In genomic region chr17:44004761-44005526, GRCh38 we compare ENCODE assay signal across 9 cellular contexts. TPM values are rescaled to one million over a fixed set of nuclear protein-coding genes. Genes with fewer than 3 reads are reported as not detected.
DNase-seq lines count a peak whose midpoint lies in the region; ATAC-seq lines count a peak whose summit lies in the region.
"Had no signal": no experiment of that assay in that cellular context is flagged by ENCODE, and none has a peak within 500 bp of the region (broad histone marks: within the 10 kb centered on the region; RNA-seq: fewer than 3 reads in every experiment).

No MANE protein-coding gene starts in this region.

- ATAC-seq in HG02623 (IDR thresholded peaks at IDR 0.05; ENCODE audit: unreplicated experiment), result no peak

- H3K36me3 Mint-ChIP-seq in activated T-helper 1 cell treated with anti-CD3 and anti-CD28 coated beads, Interleukin-12 subunit alpha, Interleukin-12 subunit beta, Interleukin-2, Interleukin-4 antibody, amounts not matched to agents 30 ng/mL and 10 ng/mL and 1 ng/mL, durations not matched to agents 14 hours and 24 hours and 36 hours (ENCODE audit: low read depth), result peaks cover 2% of the 10 kb centered on the region

- H3K27me3 ChIP-seq in iPS-20b (ENCODE audit: insufficient read depth, low read length), result peaks cover 44% of the 10 kb centered on the region

- no peak overlapping the region for H3K9ac ChIP-seq in iPS-20b (ENCODE audit: low read depth, low read length)

- no peak overlapping the region for H3K27ac ChIP-seq in iPS-20b (ENCODE audit: low read length)

- intact Hi-C loops in activated T-helper 1 cell treated with anti-CD3 and anti-CD28 coated beads, Interleukin-12 subunit alpha, Interleukin-12 subunit beta, Interleukin-2, Interleukin-4 antibody, amounts not matched to agents 30 ng/mL and 10 ng/mL and 1 ng/mL, durations not matched to agents 14 hours and 24 hours and 36 hours (cut with micrococcal nuclease), result loop anchor here (5.0 kb wide), 6 partner anchors 103 to 1988 kb away; partner anchors contain the start of genes DNAJC7, HROB and RUNDC3A

- peaks cover 20% of the 10 kb centered on the region for H3K27me3 Mint-ChIP-seq in activated T-helper 1 cell treated with anti-CD3 and anti-CD28 coated beads, Interleukin-12 subunit alpha, Interleukin-12 subunit beta, Interleukin-2, Interleukin-4 antibody, amounts not matched to agents 30 ng/mL and 10 ng/mL and 1 ng/mL, durations not matched to agents 14 hours and 24 hours and 36 hours (ENCODE audit: insufficient read depth)

- peak overlapping the region; percentile 91 for H3K4me3 ChIP-seq in iPS-20b (ENCODE audit: low read length)

- DNase-seq in DMS 273 (lab: John Stamatoyannopoulos, UW; ENCODE audit: unreplicated experiment), result peak; percentile 48
- DNase-seq in DMS 273 treated with DMSO at 0.1 percent for 48 hours (lab: John Stamatoyannopoulos, UW), result no peak
- no peak for DNase-seq in activated T-helper 1 cell treated with anti-CD3 and anti-CD28 coated beads, Interleukin-12 subunit alpha, Interleukin-12 subunit beta, Interleukin-2, Interleukin-4 antibody, amounts not matched to agents 30 ng/mL and 10 ng/mL and 1 ng/mL, durations not matched to agents 14 hours and 24 hours and 36 hours (ENCODE audit: low spot score)
- peak; percentile 23 for DNase-seq in stimulated activated CD4-positive, alpha-beta T cell treated with anti-CD3 and anti-CD28 coated beads, Interleukin-1b, Interleukin-23, amount 100 ng/mL, for 48 hours
- no peak for DNase-seq in GM03348 (ENCODE audit: low spot score)
- no peak for DNase-seq in hippocampal formation (lab: John Stamatoyannopoulos, UW)

- peak overlapping the region; percentile 39 for H3K4me3 Mint-ChIP-seq in activated T-helper 1 cell treated with anti-CD3 and anti-CD28 coated beads, Interleukin-12 subunit alpha, Interleukin-12 subunit beta, Interleukin-2, Interleukin-4 antibody, amounts not matched to agents 30 ng/mL and 10 ng/mL and 1 ng/mL, durations not matched to agents 14 hours and 24 hours and 36 hours

- H3K36me3 ChIP-seq in iPS-20b (ENCODE audit: insufficient read depth, low read depth, low read length), result no peaks in the 10 kb centered on the region
- H3K36me3 ChIP-seq: adrenal gland had no signal

- H3K9me3 ChIP-seq in iPS-20b (ENCODE audit: insufficient read depth, low read depth, low read length), result no peaks in the 10 kb centered on the region
- H3K9me3 ChIP-seq: adrenal gland had no signal

- peaks cover 23% of the 10 kb centered on the region for H3K4me1 Mint-ChIP-seq in activated T-helper 1 cell treated with anti-CD3 and anti-CD28 coated beads, Interleukin-12 subunit alpha, Interleukin-12 subunit beta, Interleukin-2, Interleukin-4 antibody, amounts not matched to agents 30 ng/mL and 10 ng/mL and 1 ng/mL, durations not matched to agents 14 hours and 24 hours and 36 hours (ENCODE audit: low read depth)

- no peak overlapping the region for H3K27ac Mint-ChIP-seq in activated T-helper 1 cell treated with anti-CD3 and anti-CD28 coated beads, Interleukin-12 subunit alpha, Interleukin-12 subunit beta, Interleukin-2, Interleukin-4 antibody, amounts not matched to agents 30 ng/mL and 10 ng/mL and 1 ng/mL, durations not matched to agents 14 hours and 24 hours and 36 hours

- peaks cover 16% of the 10 kb centered on the region for H3K4me1 ChIP-seq in iPS-20b (ENCODE audit: insufficient read depth, low read length)

- H3K9me3 Mint-ChIP-seq in activated T-helper 1 cell treated with anti-CD3 and anti-CD28 coated beads, Interleukin-12 subunit alpha, Interleukin-12 subunit beta, Interleukin-2, Interleukin-4 antibody, amounts not matched to agents 30 ng/mL and 10 ng/mL and 1 ng/mL, durations not matched to agents 14 hours and 24 hours and 36 hours, result no peaks in the 10 kb centered on the region

RNA-seq across cellular contexts. Expression of gene NAGS, which starts 0.5 kb away (rescaled TPM):
- 0.39 and 0.60 TPM in 2 replicates for total RNA-seq in activated T-helper 1 cell treated with anti-CD3 and anti-CD28 coated beads, Interleukin-12 subunit alpha, Interleukin-12 subunit beta, Interleukin-2, Interleukin-4 antibody, amounts not matched to agents 30 ng/mL and 10 ng/mL and 1 ng/mL, durations not matched to agents 14 hours and 24 hours and 36 hours

RNA-seq across cellular contexts. Expression of gene TMEM101, which starts 9.8 kb away (rescaled TPM):
- 31.6 and 32.8 TPM in 2 replicates for total RNA-seq in activated T-helper 1 cell treated with anti-CD3 and anti-CD28 coated beads, Interleukin-12 subunit alpha, Interleukin-12 subunit beta, Interleukin-2, Interleukin-4 antibody, amounts not matched to agents 30 ng/mL and 10 ng/mL and 1 ng/mL, durations not matched to agents 14 hours and 24 hours and 36 hours

RNA-seq across cellular contexts. Expression of gene PYY, which starts 51.2 kb away (rescaled TPM):
- total RNA-seq in activated T-helper 1 cell treated with anti-CD3 and anti-CD28 coated beads, Interleukin-12 subunit alpha, Interleukin-12 subunit beta, Interleukin-2, Interleukin-4 antibody, amounts not matched to agents 30 ng/mL and 10 ng/mL and 1 ng/mL, durations not matched to agents 14 hours and 24 hours and 36 hours, result 0.36 TPM in 1 of 2 replicates, not detected in the other

Comparison
In these comparisons a context has a peak if more than half of its experiments do, and no peak if none do; other contexts are left out.
1. DNase-seq: peak in DMS 273 (single experiment) and stimulated activated CD4-positive, alpha-beta T cell treated with anti-CD3 and anti-CD28 coated beads, Interleukin-1b, Interleukin-23, amount 100 ng/mL, for 48 hours (single experiment); none in DMS 273 treated with DMSO at 0.1 percent for 48 hours (single experiment), activated T-helper 1 cell treated with anti-CD3 and anti-CD28 coated beads, Interleukin-12 subunit alpha, Interleukin-12 subunit beta, Interleukin-2, Interleukin-4 antibody, amounts not matched to agents 30 ng/mL and 10 ng/mL and 1 ng/mL, durations not matched to agents 14 hours and 24 hours and 36 hours (single experiment), GM03348 (single experiment) and hippocampal formation (0 of 2).